11 cellular contexts compared by ENCODE assay signal in the genomic region with DNA sequence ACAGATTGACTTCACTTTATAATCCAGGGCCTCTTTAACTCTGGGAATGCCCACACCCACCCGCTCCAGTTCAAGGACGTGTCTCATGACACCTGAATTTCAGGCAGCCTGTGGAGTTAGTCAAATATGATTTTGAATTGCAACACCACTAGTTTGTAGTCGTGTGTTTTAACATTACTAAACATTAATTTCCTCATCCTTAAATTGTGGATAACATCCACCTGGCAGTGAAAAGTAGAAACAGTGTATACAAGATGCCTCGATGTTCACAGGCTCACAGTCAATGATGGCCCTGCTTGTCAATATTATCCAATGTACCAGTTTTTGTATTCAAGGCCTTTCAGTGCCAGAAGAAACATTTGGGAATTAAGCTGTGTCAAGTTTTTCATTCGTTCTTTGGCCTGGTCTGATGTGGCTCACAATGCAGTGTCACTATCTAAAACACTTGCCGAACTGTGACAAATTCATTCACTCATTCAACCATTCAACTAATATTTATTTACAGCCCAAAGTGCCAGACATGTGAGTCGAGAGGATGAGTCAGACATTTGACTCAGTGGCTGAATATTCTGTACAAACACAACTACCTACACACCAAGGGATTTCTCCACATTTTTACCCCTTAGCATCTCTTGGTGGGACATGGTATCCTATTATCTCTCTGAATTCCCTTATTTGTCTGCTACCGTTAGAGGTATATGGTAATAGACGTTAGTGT. TPM values are rescaled to one million over a fixed set of nuclear protein-coding genes. Genes with fewer than 3 reads are reported as not detected.
DNase-seq lines count a peak whose midpoint lies in the region; ATAC-seq, FAIRE-seq and TF ChIP-seq lines count a peak whose summit lies in the region.
"Had no signal": no experiment of that assay in that cellular context is flagged by ENCODE, and none has a peak within 500 bp of the region (broad histone marks: within the 10 kb centered on the region; RNA-seq: fewer than 3 reads in every experiment).

No MANE protein-coding gene starts in this region.

- no peaks in the 10 kb centered on the region for H3K9me3 ChIP-seq in pancreas
- H3K9me3 ChIP-seq in sigmoid colon = peaks cover 0 to 3% (median 0%) of the 10 kb centered on the region in 4 donors

- ATAC-seq in pancreas = peak in 3 of 4 donors; percentile 32 to 63 (median 43)
- no peak for ATAC-seq in HG03095 (IDR thresholded peaks at IDR 0.05; ENCODE audit: unreplicated experiment)

- intact Hi-C loops in pancreas (cut with DNase I) (no loop called here), sigmoid colon (cut with DNase I) (no loop called here)

- 29 to 35% methylated on average over 9 of the region's 9 CpGs for WGBS in pancreas, 2 donors
- WGBS in sigmoid colon, 2 donors = 37 to 54% methylated on average over 9 of the region's 9 CpGs

- H3K4me1 ChIP-seq in pancreas (no peaks in the 10 kb centered on the region), sigmoid colon (peaks cover 0 to 8% (median 3%) of the 10 kb centered on the region in 4 donors)

- TF ChIP-seq POLR2A in sigmoid colon (IDR thresholded peaks at IDR 0.05) = no peak

- H3K4me3 ChIP-seq in pancreas = no peak overlapping the region
- no peak overlapping the region for H3K4me3 ChIP-seq in sigmoid colon

- no peak for FAIRE-seq in pancreas (lab: Jason Lieb, UNC)

- H3K36me3 ChIP-seq in pancreas (no peaks in the 10 kb centered on the region), sigmoid colon (no peaks in the 10 kb centered on the region)

- H3K27me3 ChIP-seq in pancreas (no peaks in the 10 kb centered on the region), sigmoid colon (peaks cover 3 to 45% (median 32%) of the 10 kb centered on the region in 3 donors)

- peak; percentile 76 for DNase-seq in Daoy (ENCODE audit: low read depth)
- peak; percentile 17 for DNase-seq in NCI-H69 (lab: John Stamatoyannopoulos, UW)
- peak; percentile 49 for DNase-seq in epithelial cell of prostate (ENCODE audit: low read depth, low spot score)
- no peak for DNase-seq in pancreas
- no peak for DNase-seq in SIG-M5 treated with dmso at 0.1 percent for 504 hours (lab: John Stamatoyannopoulos, UW; ENCODE audit: unreplicated experiment)
- DNase-seq in sigmoid colon = no peak
- no peak for DNase-seq in SKM-1 treated with dmso at 0.1 percent for 144 hours (lab: John Stamatoyannopoulos, UW; ENCODE audit: unreplicated experiment)
- DNase-seq: activated gamma-delta T cell, NCI-H774 had no signal

- H3K27ac ChIP-seq in epithelial cell of prostate (peak overlapping the region; percentile 83), pancreas (no peak overlapping the region), sigmoid colon (no peak overlapping the region)

- TF ChIP-seq EP300 in sigmoid colon (IDR thresholded peaks at IDR 0.05) = no peak

- TF ChIP-seq CTCF in pancreas (IDR thresholded peaks at IDR 0.05) (no peak), sigmoid colon (IDR thresholded peaks at IDR 0.05) (no peak)

RNA-seq across cellular contexts. Expression of a gene that starts 1.4 kb away (rescaled TPM):
- not detected in 2 replicates for total RNA-seq in Daoy (2014; rRNA removed; shearing (Covaris generic))
- total RNA-seq in pancreas = under 1 TPM in 1 of 6 donors, not detected in 5; 0.44 TPM
- under 1 TPM in 1 of 2 donors, not detected in 1; 0.26 TPM for polyA plus RNA-seq in pancreas
- not detected for total RNA-seq in sigmoid colon
- polyA plus RNA-seq in sigmoid colon = under 1 TPM in 1 of 3 donors, not detected in 2; 0.10 TPM

RNA-seq across cellular contexts. Expression of a gene that starts 43.5 kb away (rescaled TPM):
- 26.6 and 50.7 TPM in 2 replicates for total RNA-seq in Daoy (2014; rRNA removed; shearing (Covaris generic))
- total RNA-seq in pancreas (10 to 100 TPM in 3 of 6 donors, 1 to 10 TPM in 3; 5.1 to 14.4 (median 10.2) TPM), sigmoid colon (10 to 100 TPM; 27.7 to 35.0 (median 29.3) TPM)
- polyA plus RNA-seq in pancreas (10 to 100 TPM; 12.4 to 12.7 TPM), sigmoid colon (100 to 1,000 TPM in 1 of 3 donors, 10 to 100 TPM in 2; 58.9 to 137 (median 62.5) TPM)

RNA-seq across cellular contexts. Expression of a gene that starts 43.9 kb away (rescaled TPM):
- total RNA-seq in Daoy (2014; rRNA removed; shearing (Covaris generic)) = 23.5 and 28.2 TPM in 2 replicates
- total RNA-seq in pancreas = 10 to 100 TPM; 26.6 to 39.5 (median 34.6) TPM
- 10 to 100 TPM; 57.9 to 63.7 TPM for polyA plus RNA-seq in pancreas
- total RNA-seq in sigmoid colon = 100 to 1,000 TPM in 3 of 4 donors, 10 to 100 TPM in 1; 73.4 to 163 (median 140) TPM
- 10 to 100 TPM; 54.1 to 86.9 (median 68.4) TPM for polyA plus RNA-seq in sigmoid colon

RNA-seq across cellular contexts. Expression of a gene that starts 47.7 kb away (rescaled TPM):
- not detected in 2 replicates for total RNA-seq in Daoy (2014; rRNA removed; shearing (Covaris generic))
- total RNA-seq in pancreas (not detected), sigmoid colon (not detected)
- polyA plus RNA-seq in pancreas (under 1 TPM in 1 of 2 donors, not detected in 1; 0.11 TPM), sigmoid colon (1 to 10 TPM in 1 of 3 donors, under 1 TPM in 1, not detected in 1; 0.09 to 6.0 TPM)
- total RNA-seq: skeletal muscle tissue had no signal

Comparison
In these comparisons a context has a peak if more than half of its experiments do, and no peak if none do; other contexts are left out.
1. DNase-seq: peak in Daoy (single experiment), NCI-H69 (single experiment) and epithelial cell of prostate (single experiment); none in pancreas (0 of 6), SIG-M5 treated with dmso at 0.1 percent for 504 hours (single experiment), sigmoid colon (single experiment) and SKM-1 treated with dmso at 0.1 percent for 144 hours (single experiment).